ENCODE assay signal across 8 cellular contexts in genomic region chr5:132812949-132813598, GRCh38. TPM values are rescaled to one million over a fixed set of nuclear protein-coding genes. Genes with fewer than 3 reads are reported as not detected.
A peak's percentile ranks its signal among the peaks of the same experiment; 100 is the strongest.
DNase-seq lines count a peak whose midpoint lies in the region; ATAC-seq and TF ChIP-seq lines count a peak whose summit lies in the region.

SOWAHA (plus strand) TSS chr5:132813302; CDS start chr5:132813622, 320 bp downstream.

- no peaks in the 10 kb centered on the region for H3K27me3 ChIP-seq in aorta (ENCODE audit: control insufficient read depth in 1 of 2, insufficient read depth in 2 of 2, low read length in 1 of 2)

- no peak within 1 kb of the TSS for H3K27ac ChIP-seq in aorta (ENCODE audit: low read depth in 1 of 2, low read length in 2 of 2)

- H3K4me3 ChIP-seq in mucosa of descending colon (peak within 1 kb of the TSS; percentile 26), aorta (ENCODE audit: low read length in 2 of 2) (peak within 1 kb of the TSS; percentile 12 to 53)

- H3K4me1 ChIP-seq in mucosa of descending colon (ENCODE audit: low read depth) (peaks cover 16% of the 10 kb centered on the region), aorta (ENCODE audit: control insufficient read depth in 1 of 2, insufficient read depth in 2 of 2, low read length in 2 of 2) (no peaks in the 10 kb centered on the region)

- peak; percentile 79 for ATAC-seq in mucosa of descending colon
- ATAC-seq in aorta (ENCODE audit: low FRiP score), result no peak

- DNase-seq in NCI-H187 (lab: John Stamatoyannopoulos, UW) (peak; percentile 29 to 47), NCI-H187 treated with DMSO at 0.1 percent for 48 hours (lab: John Stamatoyannopoulos, UW) (no peak), NCI-H2171 (lab: John Stamatoyannopoulos, UW) (peak; percentile 68), cerebellar cortex (ENCODE audit: low spot score) (peak; percentile 74), mucosa of descending colon (peak; percentile 70 to 78 (median 76)), aorta (no peak), ureter (ENCODE audit: low spot score) (no peak), HPDE6-E6E7 (ENCODE audit: extremely low spot score) (no peak)

- TF ChIP-seq CTCF in mucosa of descending colon (IDR thresholded peaks at IDR 0.05), result no peak

- intact Hi-C loops in mucosa of descending colon (cut with DNase I, micrococcal nuclease), result loop anchor here in 1 of 2 donors (10.0 kb wide), 1 partner anchor 428 kb away; no protein-coding TSS in a partner anchor
- intact Hi-C loops in aorta (cut with DNase I), result no loop called here

- H3K9me3 ChIP-seq in mucosa of descending colon (no peaks in the 10 kb centered on the region), aorta (ENCODE audit: control insufficient read depth, low read length) (no peaks in the 10 kb centered on the region)

- no peaks in the 10 kb centered on the region for H3K36me3 ChIP-seq in mucosa of descending colon (ENCODE audit: low read depth)
- no peaks in the 10 kb centered on the region for H3K36me3 ChIP-seq in aorta (ENCODE audit: control insufficient read depth in 1 of 2, insufficient read depth in 2 of 2, low read length in 1 of 2)

- WGBS in aorta, 2 donors, result 2 to 3% methylated on average over 49 to 66 of the region's 66 CpGs

RNA-seq across cellular contexts. Expression of gene SOWAHA, which starts in this region (rescaled TPM):
- total RNA-seq in mucosa of descending colon (10 to 100 TPM; 11.6 to 44.5 (median 24.3) TPM), aorta (under 1 TPM in 1 of 2 donors, not detected in 1; 0.18 TPM), ureter (6.8 TPM)
- polyA plus RNA-seq in aorta, result 1 to 10 TPM in 1 of 2 donors, under 1 TPM in 1; 0.41 to 9.5 TPM

Comparison
In these comparisons a context has a peak if more than half of its experiments do, and no peak if none do; other contexts are left out.
1. DNase-seq: peak in NCI-H187 (2 of 2), NCI-H2171 (single experiment), cerebellar cortex (single experiment) and mucosa of descending colon (3 of 3); none in NCI-H187 treated with DMSO at 0.1 percent for 48 hours (single experiment), aorta (0 of 2), ureter (single experiment) and HPDE6-E6E7 (single experiment).